Comparison of ENCODE assay signal across 14 cellular contexts in genomic region chr11:75024068-75024449, GRCh38. TPM values are rescaled to one million over a fixed set of nuclear protein-coding genes. Genes with fewer than 3 reads are reported as not detected.
DNase-seq lines count a peak whose midpoint lies in the region; ATAC-seq, FAIRE-seq and TF ChIP-seq lines count a peak whose summit lies in the region.
"Had no signal": no experiment of that assay in that cellular context is flagged by ENCODE, and none has a peak within 500 bp of the region (broad histone marks: within the 10 kb centered on the region; RNA-seq: fewer than 3 reads in every experiment).

No MANE protein-coding gene starts in this region.

- no peak for TF ChIP-seq CTCF in IMR-90 (conservative IDR thresholded peaks at IDR 0.05; ENCODE audit: low read depth, low read length)

- DNase-seq in IMR-90, result no peak
- DNase-seq in sciatic nerve (ENCODE audit: low spot score), result no peak
- no peak for DNase-seq in GM12892 (ENCODE audit: insufficient read length)
- DNase-seq in glomerular visceral epithelial cell (ENCODE audit: extremely low spot score), result no peak
- DNase-seq: CD8-positive, alpha-beta T cell; NCI-H1417 treated with DMSO at 0.1 percent for 48 hours; NCI-H2029 had no signal

- H3K4me2 ChIP-seq in IMR-90 (ENCODE audit: low read depth, low read length), result no peak overlapping the region

- H3K27ac ChIP-seq in IMR-90 (ENCODE audit: insufficient read depth, low read length), result no peak overlapping the region
- peak overlapping the region; percentile 84 for H3K27ac ChIP-seq in cingulate gyrus (ENCODE audit: low read depth, low read length)
- peak overlapping the region; percentile 92 for H3K27ac ChIP-seq in layer of hippocampus (ENCODE audit: low read depth, low read length)
- H3K27ac ChIP-seq: SJSA1 had no signal

- H4K20me1 ChIP-seq in IMR-90 (ENCODE audit: insufficient read depth, low read length), result no peaks in the 10 kb centered on the region

- H3K23ac ChIP-seq in IMR-90 (ENCODE audit: low read depth, low read length), result no peak overlapping the region

- H3K4ac ChIP-seq in IMR-90 (ENCODE audit: low read depth, low read length), result no peak overlapping the region

- no peak overlapping the region for H2AK9ac ChIP-seq in IMR-90 (replicated peaks; ENCODE audit: low read depth, low read length, poor library complexity)

- H3K14ac ChIP-seq in IMR-90 (replicated peaks; ENCODE audit: low read depth, low read length), result no peak overlapping the region

- no peak overlapping the region for H4K5ac ChIP-seq in IMR-90 (ENCODE audit: low read depth, low read length)

- in situ Hi-C loops in IMR-90 (cut with MboI; ENCODE audit: low sequenced_read_pairs), result loop anchor here (5.0 kb wide), 2 partner anchors 178 to 223 kb away; no protein-coding TSS in a partner anchor

- no CpG with 5 or more reads among the region's 6 CpGs for WGBS in IMR-90 (ENCODE audit: extremely low coverage in 2 of 2, insufficient read length in 1 of 2), 2 experiments

- H4K91ac ChIP-seq in IMR-90 (ENCODE audit: insufficient read depth, low read depth, low read length), result no peak overlapping the region

- no peak overlapping the region for H2BK15ac ChIP-seq in IMR-90 (ENCODE audit: low read depth, low read length)

- H2AK5ac ChIP-seq in IMR-90 (ENCODE audit: low read depth, low read length), result 0 out of 2 replicates have a peak overlapping the region, but pooled peaks have one; percentile 23

- H2AFZ ChIP-seq in IMR-90 (replicated peaks; ENCODE audit: low read length, poor library complexity), result no peak overlapping the region

- H2BK20ac ChIP-seq in IMR-90 (ENCODE audit: low read depth, low read length), result no peak overlapping the region

- no TSS peak for BruUV-seq in IMR-90 (replicated peaks; lab: Mats Ljungman, UMichigan)

- H3K4me1 ChIP-seq in IMR-90 (ENCODE audit: control insufficient read depth, insufficient read depth, low read length), result no peaks in the 10 kb centered on the region
- H3K4me1 ChIP-seq: SJSA1 had no signal

- H3K9ac ChIP-seq in IMR-90 (ENCODE audit: low read depth, low read length), result no peak overlapping the region

- H3K18ac ChIP-seq in IMR-90 (ENCODE audit: low read depth, low read length), result no peak overlapping the region

- ATAC-seq in IMR-90 (ENCODE audit: low read depth) (no peak), sciatic nerve (peak; percentile 62), GM18873 (IDR thresholded peaks at IDR 0.05; ENCODE audit: low FRiP score, unreplicated experiment) (no peak), esophagus mucosa (no peak)
- ATAC-seq: CD8-positive, alpha-beta T cell had no signal

- H3K9me3 ChIP-seq in IMR-90 (ENCODE audit: control insufficient read depth, insufficient read depth, low read length), result no peaks in the 10 kb centered on the region; the same call in 1 of the 2 replicates
- H3K9me3 ChIP-seq: BE2C, SJSA1 had no signal

- TF ChIP-seq RAD21 in IMR-90 (IDR thresholded peaks at IDR 0.05; ENCODE audit: low read length), result no peak

- no peaks in the 10 kb centered on the region for H3K9me1 ChIP-seq in IMR-90 (ENCODE audit: insufficient read depth, low read length)

- H3K56ac ChIP-seq in IMR-90 (ENCODE audit: extremely low read depth, insufficient read depth, low read length), result no peak overlapping the region

- dilution Hi-C loops in IMR-90 (cut with HindIII; ENCODE audit: low sequenced_read_pairs, unreplicated experiment), result no loop called here

- CTCF ChIA-PET in IMR-90 (lab: Yijun Ruan, JAX), result interaction anchor here (2.1 to 2.6 kb wide), 2 partner anchors 10 to 181 kb away, joined by 10 to 18 read pairs; no protein-coding TSS in a partner anchor

- no peak overlapping the region for H4K8ac ChIP-seq in IMR-90 (ENCODE audit: low read depth in 2 of 2, low read length in 2 of 2)

- no peak overlapping the region for H2BK120ac ChIP-seq in IMR-90 (ENCODE audit: low read depth, low read length)

- H3K4me3 ChIP-seq in IMR-90 (ENCODE audit: insufficient read depth, low read depth, low read length), result no peak overlapping the region
- H3K4me3 ChIP-seq: SJSA1 had no signal

- intact Hi-C loops in IMR-90 (cut with micrococcal nuclease), result no loop called here
- intact Hi-C loops in sciatic nerve (cut with DNase I), result no loop called here

- no peak for TF ChIP-seq POLR2A in IMR-90 (IDR thresholded peaks at IDR 0.05; ENCODE audit: low read depth, low read length)
- TF ChIP-seq POLR2A in GM12892 (IDR thresholded peaks at IDR 0.05; ENCODE audit: low read depth, low read length), result no peak

- no peaks in the 10 kb centered on the region for H3K36me3 ChIP-seq in IMR-90 (ENCODE audit: control insufficient read depth, insufficient read depth, low read length)
- H3K36me3 ChIP-seq: BE2C, SJSA1 had no signal

- H3K27me3 ChIP-seq in IMR-90 (ENCODE audit: control insufficient read depth, insufficient read depth, low read length), result peaks cover 9% of the 10 kb centered on the region
- H3K27me3 ChIP-seq in layer of hippocampus (ENCODE audit: control insufficient read depth, insufficient read depth, low read length), result no peaks in the 10 kb centered on the region
- H3K27me3 ChIP-seq: BE2C, SJSA1 had no signal

- POLR2A ChIA-PET in IMR-90 (lab: Charles Lee; ENCODE audit: unreplicated experiment), result no interaction called here

- H2BK5ac ChIP-seq in IMR-90 (ENCODE audit: low read depth, low read length, poor library complexity, severe bottlenecking), result no peak overlapping the region

- no peak for FAIRE-seq in GM12892 (lab: Jason Lieb, UNC)
- FAIRE-seq: H54 had no signal

- no peaks in the 10 kb centered on the region for H3K79me1 ChIP-seq in IMR-90 (ENCODE audit: low read depth in 1 of 2, low read length in 2 of 2)

TF ChIP-seq in IMR-90, 13 proteins besides CTCF, POLR2A, EP300 and RAD21:
- TF ChIP-seq RCOR1 (IDR thresholded peaks at IDR 0.05; ENCODE audit: insufficient replicate concordance, low read length) (no peak), RFX5 (IDR thresholded peaks at IDR 0.05; ENCODE audit: low read depth, low read length) (no peak), FOS (IDR thresholded peaks at IDR 0.05; ENCODE audit: low read depth, low read length) (no peak), SMC3 (IDR thresholded peaks at IDR 0.05; ENCODE audit: low read depth, low read length) (no peak)

RNA-seq across cellular contexts. Expression of gene NEU3, which starts 35.3 kb away (rescaled TPM):
- 8.3 and 10.6 TPM in 2 replicates for total RNA-seq in IMR-90 (2012; rRNA removed)
- 5.1 and 5.5 TPM in 2 replicates for polyA plus RNA-seq in IMR-90 (2012; rRNA removed)
- polyA plus RNA-seq in IMR-90 (2012; cell fraction: cytosol; rRNA removed), result 2.8 and 3.4 TPM in 2 replicates
- polyA plus RNA-seq in IMR-90 (2012; cell fraction: nucleus; rRNA removed; ENCODE audit: low replicate concordance), result 18.9 and 19.2 TPM in 2 replicates
- total RNA-seq in sciatic nerve, result 7.5 TPM
- polyA plus RNA-seq in GM12892 (2012; ENCODE audit: missing spikeins), result 8.6 TPM
- total RNA-seq in esophagus mucosa, result 2.7 TPM
